Comparison of ENCODE assay signal across 8 cellular contexts in genomic region chr5:143723159-143723558, GRCh38.
"Had no signal": no experiment of that assay in that cellular context is flagged by ENCODE, and none has a peak within 500 bp of the region (broad histone marks: within the 10 kb centered on the region; RNA-seq: fewer than 3 reads in every experiment).

No MANE protein-coding gene starts in this region.

- H3K4me3 Mint-ChIP-seq: IgD-negative memory B cell had no signal

- H3K4me2 ChIP-seq: KMS-11 had no signal

- H3K27ac ChIP-seq: HL-60, KMS-11 had no signal

- DNase-seq: IMR-90, KBM-7, KG1 had no signal

- FAIRE-seq: HepG2, HTR-8/SVneo had no signal

- H3K9ac ChIP-seq: KMS-11 had no signal

- ATAC-seq: HepG2 had no signal
